ENCODE assay signal across 9 cellular contexts in genomic region chr12:92735131-92735721, GRCh38. TPM values are rescaled to one million over a fixed set of nuclear protein-coding genes. Genes with fewer than 3 reads are reported as not detected.
A peak's percentile ranks its signal among the peaks of the same experiment; 100 is the strongest.
DNase-seq lines count a peak whose midpoint lies in the region; ATAC-seq and TF ChIP-seq lines count a peak whose summit lies in the region.
"Had no signal": no experiment of that assay in that cellular context is flagged by ENCODE, and none has a peak within 500 bp of the region (broad histone marks: within the 10 kb centered on the region; RNA-seq: fewer than 3 reads in every experiment).

No MANE protein-coding gene starts in this region.

- H3K36me3 ChIP-seq in Peyer's patch (no peaks in the 10 kb centered on the region), heart left ventricle (no peaks in the 10 kb centered on the region), upper lobe of left lung (no peaks in the 10 kb centered on the region)

- peaks cover 6% of the 10 kb centered on the region for H3K4me1 Mint-ChIP-seq in activated CD4-positive, alpha-beta T cell treated with anti-CD3 and anti-CD28 coated beads for 36 hours
- peaks cover 2% of the 10 kb centered on the region for H3K4me1 Mint-ChIP-seq in activated CD4-positive, alpha-beta T cell treated with anti-CD3 and anti-CD28 coated beads, Interleukin-2, amount 10 ng/mL, durations not matched to agents 7 days and 5 days

- TF ChIP-seq CTCF in Peyer's patch (IDR thresholded peaks at IDR 0.05) (no peak), heart left ventricle (IDR thresholded peaks at IDR 0.05) (peak in 1 of 12 donors; percentile 9), upper lobe of left lung (IDR thresholded peaks at IDR 0.05) (no peak)

- intact Hi-C loops in activated CD4-positive, alpha-beta T cell treated with anti-CD3 and anti-CD28 coated beads for 36 hours (cut with DNase I, micrococcal nuclease): no loop called here
- intact Hi-C loops in heart left ventricle (cut with DNase I): no loop called here

- H3K27ac Mint-ChIP-seq in activated CD4-positive, alpha-beta T cell treated with anti-CD3 and anti-CD28 coated beads for 36 hours: no peak overlapping the region
- H3K27ac Mint-ChIP-seq in activated CD4-positive, alpha-beta T cell treated with anti-CD3 and anti-CD28 coated beads, Interleukin-2, amount 10 ng/mL, durations not matched to agents 7 days and 5 days: no peak overlapping the region
- H3K27ac Mint-ChIP-seq: CD4-positive, CD25-positive, alpha-beta regulatory T cell had no signal

- ATAC-seq in activated CD4-positive, alpha-beta T cell treated with anti-CD3 and anti-CD28 coated beads for 36 hours: peak; percentile 64
- ATAC-seq in heart left ventricle (peak; percentile 42 to 86 (median 80)), upper lobe of left lung (ENCODE audit: low FRiP score in 2 of 2) (peak; percentile 71 to 84), GM19324 (IDR thresholded peaks at IDR 0.05; ENCODE audit: low FRiP score, unreplicated experiment) (no peak), GM21737 (IDR thresholded peaks at IDR 0.05; ENCODE audit: unreplicated experiment) (no peak)

- H3K4me1 ChIP-seq in Peyer's patch (no peaks in the 10 kb centered on the region), heart left ventricle (peaks cover 0 to 14% (median 0%) of the 10 kb centered on the region in 12 donors), upper lobe of left lung (peaks cover 0 to 18% (median 9%) of the 10 kb centered on the region in 4 donors)

- H3K27me3 ChIP-seq in Peyer's patch (no peaks in the 10 kb centered on the region), heart left ventricle (no peaks in the 10 kb centered on the region), upper lobe of left lung (no peaks in the 10 kb centered on the region)

- H3K36me3 Mint-ChIP-seq in activated CD4-positive, alpha-beta T cell treated with anti-CD3 and anti-CD28 coated beads for 36 hours (ENCODE audit: low read depth): no peaks in the 10 kb centered on the region
- no peaks in the 10 kb centered on the region for H3K36me3 Mint-ChIP-seq in activated CD4-positive, alpha-beta T cell treated with anti-CD3 and anti-CD28 coated beads, Interleukin-2, amount 10 ng/mL, durations not matched to agents 7 days and 5 days (ENCODE audit: low read depth)
- H3K36me3 Mint-ChIP-seq: CD4-positive, CD25-positive, alpha-beta regulatory T cell had no signal

- no peak for TF ChIP-seq POLR2A in Peyer's patch (IDR thresholded peaks at IDR 0.05)
- no peak for TF ChIP-seq POLR2A in heart left ventricle (IDR thresholded peaks at IDR 0.05)
- no peak for TF ChIP-seq POLR2A in upper lobe of left lung (IDR thresholded peaks at IDR 0.05)

- 45 to 63% (median 53%) methylated on average over 3 of the region's 3 CpGs for WGBS in heart left ventricle, 4 donors
- 29 to 33% methylated on average over 3 of the region's 3 CpGs for WGBS in upper lobe of left lung, 2 donors

- H3K9me3 Mint-ChIP-seq in activated CD4-positive, alpha-beta T cell treated with anti-CD3 and anti-CD28 coated beads for 36 hours (ENCODE audit: low read depth): no peaks in the 10 kb centered on the region
- no peaks in the 10 kb centered on the region for H3K9me3 Mint-ChIP-seq in activated CD4-positive, alpha-beta T cell treated with anti-CD3 and anti-CD28 coated beads, Interleukin-2, amount 10 ng/mL, durations not matched to agents 7 days and 5 days

- H3K9me3 ChIP-seq in Peyer's patch: no peaks in the 10 kb centered on the region
- H3K9me3 ChIP-seq in heart left ventricle: no peaks in the 10 kb centered on the region
- no peaks in the 10 kb centered on the region for H3K9me3 ChIP-seq in upper lobe of left lung

- no peak overlapping the region for H3K4me3 Mint-ChIP-seq in activated CD4-positive, alpha-beta T cell treated with anti-CD3 and anti-CD28 coated beads for 36 hours
- H3K4me3 Mint-ChIP-seq in activated CD4-positive, alpha-beta T cell treated with anti-CD3 and anti-CD28 coated beads, Interleukin-2, amount 10 ng/mL, durations not matched to agents 7 days and 5 days: no peak overlapping the region
- H3K4me3 Mint-ChIP-seq: CD4-positive, CD25-positive, alpha-beta regulatory T cell had no signal

- H3K4me3 ChIP-seq in Peyer's patch (no peak overlapping the region), heart left ventricle (no peak overlapping the region), upper lobe of left lung (no peak overlapping the region)

- POLR2A ChIA-PET in activated CD4-positive, alpha-beta T cell treated with anti-CD3 and anti-CD28 coated beads for 36 hours (lab: Charles Lee): no interaction called here
- POLR2A ChIA-PET in activated CD4-positive, alpha-beta T cell treated with anti-CD3 and anti-CD28 coated beads, Interleukin-2, amount 10 ng/mL, durations not matched to agents 7 days and 5 days (lab: Charles Lee): no interaction called here

- H3K27me3 Mint-ChIP-seq in activated CD4-positive, alpha-beta T cell treated with anti-CD3 and anti-CD28 coated beads for 36 hours: peaks cover 8% of the 10 kb centered on the region
- peaks cover 4% of the 10 kb centered on the region for H3K27me3 Mint-ChIP-seq in activated CD4-positive, alpha-beta T cell treated with anti-CD3 and anti-CD28 coated beads, Interleukin-2, amount 10 ng/mL, durations not matched to agents 7 days and 5 days

- no peak for TF ChIP-seq EP300 in upper lobe of left lung (IDR thresholded peaks at IDR 0.05)

- DNase-seq in activated CD4-positive, alpha-beta T cell treated with anti-CD3 and anti-CD28 coated beads for 36 hours: peak; percentile 18
- no peak for DNase-seq in activated CD4-positive, alpha-beta T cell treated with anti-CD3 and anti-CD28 coated beads, Interleukin-2, amount 10 ng/mL, durations not matched to agents 7 days and 5 days
- no peak for DNase-seq in Peyer's patch
- DNase-seq in heart left ventricle: peak in 1 of 5 donors; percentile 19
- DNase-seq in upper lobe of left lung: no peak
- DNase-seq in NCI-H146 treated with DMSO at 0.1 percent for 48 hours (lab: John Stamatoyannopoulos, UW; ENCODE audit: unreplicated experiment): no peak
- DNase-seq: CD4-positive, CD25-positive, alpha-beta regulatory T cell had no signal

- H3K27ac ChIP-seq in Peyer's patch (peak overlapping the region; percentile 24 to 51 (median 30)), heart left ventricle (peak overlapping the region in 3 of 12 donors; percentile 43 to 72 (median 56)), upper lobe of left lung (peak overlapping the region; percentile 36 to 68 (median 58))

- CTCF ChIA-PET in activated CD4-positive, alpha-beta T cell treated with anti-CD3 and anti-CD28 coated beads for 36 hours (lab: Charles Lee): no interaction called here
- CTCF ChIA-PET in activated CD4-positive, alpha-beta T cell treated with anti-CD3 and anti-CD28 coated beads, Interleukin-2, amount 10 ng/mL, durations not matched to agents 7 days and 5 days (lab: Charles Lee): no interaction called here

RNA-seq across cellular contexts. Expression of gene PLEKHG7, which starts 32.4 kb away (rescaled TPM):
- not detected for total RNA-seq in activated CD4-positive, alpha-beta T cell treated with anti-CD3 and anti-CD28 coated beads for 36 hours
- total RNA-seq in activated CD4-positive, alpha-beta T cell treated with anti-CD3 and anti-CD28 coated beads, Interleukin-2, amount 10 ng/mL, durations not matched to agents 7 days and 5 days: not detected
- total RNA-seq in Peyer's patch (10 to 100 TPM in 1 of 4 donors, 1 to 10 TPM in 3; 1.0 to 19.0 (median 2.3) TPM), heart left ventricle (under 1 TPM in 1 of 9 donors, not detected in 8; 0.08 TPM), upper lobe of left lung (10 to 100 TPM in 2 of 6 donors, 1 to 10 TPM in 2, under 1 TPM in 1, not detected in 1; 0.91 to 15.9 (median 2.0) TPM)
- polyA plus RNA-seq in heart left ventricle: not detected

Comparison
In these comparisons a context has a peak if more than half of its experiments do, and no peak if none do; other contexts are left out.
1. ATAC-seq: peak in activated CD4-positive, alpha-beta T cell treated with anti-CD3 and anti-CD28 coated beads for 36 hours (single experiment), heart left ventricle (4 of 4) and upper lobe of left lung (2 of 2); none in GM19324 (single experiment) and GM21737 (single experiment).